Comparison of ENCODE assay signal across 18 cellular contexts in the genomic region with DNA sequence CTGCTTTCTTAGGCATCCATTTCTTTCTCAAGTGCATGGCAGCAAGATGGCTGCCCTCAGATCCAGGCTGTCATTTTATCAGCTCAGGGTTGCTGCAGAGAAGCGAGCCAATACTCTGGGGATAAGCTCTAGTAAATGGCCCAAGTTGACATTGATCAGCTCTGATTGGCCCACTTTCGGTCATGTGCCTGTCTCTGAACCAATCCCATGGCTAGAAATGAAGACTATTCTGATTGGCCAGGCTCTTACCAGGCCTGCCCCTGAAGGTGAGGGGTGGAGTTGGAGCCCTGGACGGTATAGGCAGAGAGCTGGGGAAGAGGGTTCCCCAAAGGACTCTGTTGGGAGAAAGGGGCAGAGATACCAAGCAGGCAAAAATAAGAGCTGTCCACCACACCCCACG. TPM values are rescaled to one million over a fixed set of nuclear protein-coding genes. Genes with fewer than 3 reads are reported as not detected.
A peak's percentile ranks its signal among the peaks of the same experiment; 100 is the strongest.
DNase-seq lines count a peak whose midpoint lies in the region; ATAC-seq, FAIRE-seq and TF ChIP-seq lines count a peak whose summit lies in the region.
"Had no signal": no experiment of that assay in that cellular context is flagged by ENCODE, and none has a peak within 500 bp of the region (broad histone marks: within the 10 kb centered on the region; RNA-seq: fewer than 3 reads in every experiment).

No MANE protein-coding gene starts in this region.

- H3K36me3 ChIP-seq in BE2C (no peaks in the 10 kb centered on the region), K562 (ENCODE audit: control insufficient read depth, insufficient read depth, low read length) (no peaks in the 10 kb centered on the region)
- H3K36me3 ChIP-seq: thoracic aorta had no signal

- H3K27ac ChIP-seq in K562 (ENCODE audit: extremely low read depth, low read depth, low read length) = no peak overlapping the region
- H3K27ac ChIP-seq: dorsolateral prefrontal cortex, thoracic aorta had no signal

- BruUV-seq in K562 (replicated peaks; lab: Mats Ljungman, UMichigan) = no TSS peak

- no peaks in the 10 kb centered on the region for H4K20me1 ChIP-seq in K562 (replicated peaks; ENCODE audit: control insufficient read depth, insufficient read depth, low read length)

- H3K4me3 ChIP-seq in BE2C (ENCODE audit: low read depth, low read length) (no peak overlapping the region), K562 (no peak overlapping the region)
- H3K4me3 ChIP-seq: dorsolateral prefrontal cortex, smooth muscle cell, thoracic aorta had no signal

- H3K4me2 ChIP-seq in K562 (ENCODE audit: insufficient read depth, low read length) = peak overlapping the region; percentile 17; the same call in 1 of the 2 replicates
- H3K4me2 ChIP-seq: smooth muscle cell had no signal

- WGBS in K562 (ENCODE audit: insufficient coverage, low coverage, missing lambda C conversion rate) = 0% methylated on average over 4 of the region's 4 CpGs

- H3K9me1 ChIP-seq in K562 (ENCODE audit: control insufficient read depth, insufficient read depth, low read length) = no peaks in the 10 kb centered on the region

- TF ChIP-seq RAD21 in K562 (CRISPR knock-in tag; conservative IDR thresholded peaks at IDR 0.05 in 1 of 2, IDR thresholded peaks at IDR 0.05 in 1 of 2) = no peak

- intact Hi-C loops in K562 (cut with micrococcal nuclease) = loop anchor here (5.0 to 10.0 kb wide), 2 partner anchors 254 to 277 kb away; no protein-coding TSS in a partner anchor

- H3K9me3 ChIP-seq in BE2C = no peaks in the 10 kb centered on the region; the same call in 1 of the 2 replicates
- no peaks in the 10 kb centered on the region for H3K9me3 ChIP-seq in K562 (replicated peaks; ENCODE audit: control insufficient read depth, insufficient read depth, low read depth, low read length)
- H3K9me3 ChIP-seq: thoracic aorta had no signal

- no peaks in the 10 kb centered on the region for H3K27me3 ChIP-seq in BE2C
- peaks cover 3 to 9% of the 10 kb centered on the region in 2 experiments; a peak in 3 of 5 replicates for H3K27me3 ChIP-seq in K562 (ENCODE audit: control insufficient read depth in 2 of 2, insufficient read depth in 2 of 2, low read length in 2 of 2)

- in situ Hi-C loops in K562 (cut with MboI) = loop anchor here (5.0 to 10.0 kb wide), 2 partner anchors 127 to 274 kb away; a partner anchor contains a TSS

- H3K79me2 ChIP-seq in K562 (ENCODE audit: control insufficient read depth, insufficient read depth, low read length) = no peaks in the 10 kb centered on the region

- DNase-seq in BE2C (peak; percentile 71), EL (peak; percentile 5), NCI-H69 (lab: John Stamatoyannopoulos, UW) (peak; percentile 54), K562 (ENCODE audit: extremely low read depth in 1 of 4, low spot score in 3 of 4) (peak; percentile 27 to 82 (median 70)), activated gamma-delta T cell (lab: John Stamatoyannopoulos, UW) (no peak), midbrain (lab: John Stamatoyannopoulos, UW) (no peak)
- DNase-seq: activated B cell treated with CpG ODN at 0.5 μM for 24 hours; activated T-cell treated with anti-CD3 and anti-CD28 coated beads, Interleukin-2, amount 50 U/mL, for 1 hour; CD4-positive, alpha-beta T cell; dorsolateral prefrontal cortex; immature natural killer cell; NCI-H345; SHP77 treated with DMSO at 0.1 percent for 48 hours had no signal

- TF ChIP-seq POLR2A in K562 (conservative IDR thresholded peaks at IDR 0.05) = no peak
- TF ChIP-seq POLR2A in GM18505 (IDR thresholded peaks at IDR 0.05; ENCODE audit: borderline replicate concordance, extremely low read depth, insufficient read depth, insufficient read length) = no peak

- peak overlapping the region; percentile 58 for H2AFZ ChIP-seq in K562 (ENCODE audit: low read depth, low read length)

- H3K9ac ChIP-seq in K562 (ENCODE audit: insufficient read depth in 1 of 2, low read depth in 2 of 2, low read length in 2 of 2) = no peak overlapping the region

- peak; percentile 58 for FAIRE-seq in K562 (lab: Jason Lieb, UNC)

- no peak for TF ChIP-seq CTCF in BE2C (IDR thresholded peaks at IDR 0.05; ENCODE audit: low read depth, low read length)
- no peak for TF ChIP-seq CTCF in K562 (IDR thresholded peaks at IDR 0.05 in 2 of 3, conservative IDR thresholded peaks at IDR 0.05 in 1 of 3; ENCODE audit: insufficient read depth in 2 of 3, low read depth in 1 of 3, low read length in 3 of 3)

- POLR2A ChIA-PET in K562 (lab: Yijun Ruan, JAX) = interaction anchor here (0.8 to 1.4 kb wide), 4 partner anchors 10 to 121 kb away, joined by 3 read pairs; a partner anchor contains a TSS

- TF ChIP-seq EP300 in K562 (IDR thresholded peaks at IDR 0.05; ENCODE audit: low read length) = no peak

- no peaks in the 10 kb centered on the region for H3K4me1 ChIP-seq in BE2C
- H3K4me1 ChIP-seq in K562 (replicated peaks in 1 of 2; ENCODE audit: control insufficient read depth in 2 of 2, insufficient read depth in 2 of 2, low read length in 2 of 2) = no peaks in the 10 kb centered on the region

- peak; percentile 98 for ATAC-seq in K562
- ATAC-seq in HG03108 (IDR thresholded peaks at IDR 0.05; ENCODE audit: unreplicated experiment) = no peak
- ATAC-seq in GM18505 (IDR thresholded peaks at IDR 0.05; ENCODE audit: unreplicated experiment) = no peak

- CTCF ChIA-PET in K562 (lab: Yijun Ruan, JAX; ENCODE audit: low intra/inter-chr PET ratio) = no interaction called here

TF ChIP-seq in K562, 482 proteins besides CTCF, POLR2A, EP300 and RAD21 (continues in another document):
- TF ChIP-seq, protein P1, sequence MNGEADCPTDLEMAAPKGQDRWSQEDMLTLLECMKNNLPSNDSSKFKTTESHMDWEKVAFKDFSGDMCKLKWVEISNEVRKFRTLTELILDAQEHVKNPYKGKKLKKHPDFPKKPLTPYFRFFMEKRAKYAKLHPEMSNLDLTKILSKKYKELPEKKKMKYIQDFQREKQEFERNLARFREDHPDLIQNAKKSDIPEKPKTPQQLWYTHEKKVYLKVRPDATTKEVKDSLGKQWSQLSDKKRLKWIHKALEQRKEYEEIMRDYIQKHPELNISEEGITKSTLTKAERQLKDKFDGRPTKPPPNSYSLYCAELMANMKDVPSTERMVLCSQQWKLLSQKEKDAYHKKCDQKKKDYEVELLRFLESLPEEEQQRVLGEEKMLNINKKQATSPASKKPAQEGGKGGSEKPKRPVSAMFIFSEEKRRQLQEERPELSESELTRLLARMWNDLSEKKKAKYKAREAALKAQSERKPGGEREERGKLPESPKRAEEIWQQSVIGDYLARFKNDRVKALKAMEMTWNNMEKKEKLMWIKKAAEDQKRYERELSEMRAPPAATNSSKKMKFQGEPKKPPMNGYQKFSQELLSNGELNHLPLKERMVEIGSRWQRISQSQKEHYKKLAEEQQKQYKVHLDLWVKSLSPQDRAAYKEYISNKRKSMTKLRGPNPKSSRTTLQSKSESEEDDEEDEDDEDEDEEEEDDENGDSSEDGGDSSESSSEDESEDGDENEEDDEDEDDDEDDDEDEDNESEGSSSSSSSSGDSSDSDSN (IDR thresholded peaks at IDR 0.05; ENCODE audit: borderline replicate concordance in 1 of 2, low read depth in 2 of 2, low read length in 2 of 2) = no peak
- TF ChIP-seq YY1 (IDR thresholded peaks at IDR 0.05; ENCODE audit: borderline replicate concordance in 1 of 3, control insufficient read depth in 1 of 3, extremely low read depth in 1 of 3, insufficient read depth in 3 of 3, insufficient read length in 1 of 3, insufficient replicate concordance in 2 of 3, low read depth in 1 of 3, low read length in 2 of 3) = peak in 1 of 3 experiments; percentile 68
- TF ChIP-seq, protein P2, sequence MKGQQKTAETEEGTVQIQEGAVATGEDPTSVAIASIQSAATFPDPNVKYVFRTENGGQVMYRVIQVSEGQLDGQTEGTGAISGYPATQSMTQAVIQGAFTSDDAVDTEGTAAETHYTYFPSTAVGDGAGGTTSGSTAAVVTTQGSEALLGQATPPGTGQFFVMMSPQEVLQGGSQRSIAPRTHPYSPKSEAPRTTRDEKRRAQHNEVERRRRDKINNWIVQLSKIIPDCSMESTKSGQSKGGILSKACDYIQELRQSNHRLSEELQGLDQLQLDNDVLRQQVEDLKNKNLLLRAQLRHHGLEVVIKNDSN (CRISPR knock-in tag; IDR thresholded peaks at IDR 0.05) = peak; percentile 89

RNA-seq across cellular contexts. Expression of a gene that starts 41.4 kb away (rescaled TPM):
- not detected for polyA plus RNA-seq in BE2C (2012; ENCODE audit: insufficient read depth, insufficient read length, low read depth)
- total RNA-seq in K562 (2011; cell fraction: chromatin; rRNA removed; ENCODE audit: low replicate concordance) = not detected in 2 replicates
- total RNA-seq in K562 (2011; cell fraction: nucleolus; rRNA removed) = not detected in 2 replicates
- 0.44 TPM in 1 of 2 replicates, not detected in the other for total RNA-seq in K562 (2011; cell fraction: nucleoplasm; rRNA removed)
- not detected in 2 replicates for total RNA-seq in K562 (2014; rRNA removed)
- total RNA-seq in K562 (2014; rRNA removed; fragmentation: Illumina TruSeq; extraction: Trizol) = not detected in 2 replicates
- not detected in 2 replicates for total RNA-seq in K562 (2015; rRNA removed; fragmentation: Illumina TruSeq; extraction: Trizol)
- total RNA-seq in K562 (2021) = not detected in 2 replicates
- polyA plus RNA-seq in K562 (2011; rRNA removed) = not detected in 2 replicates
- not detected in 2 replicates for polyA plus RNA-seq in K562 (2011; cell fraction: cytosol; rRNA removed)
- polyA plus RNA-seq in K562 (2011; cell fraction: nucleus; rRNA removed) = not detected in 2 replicates
- 0.01 TPM in 1 of 2 replicates, not detected in the other for polyA plus RNA-seq in K562 (2012)
- polyA plus RNA-seq in K562 (2014; fragmentation: Illumina TruSeq; extraction: Trizol) = not detected in 2 replicates
- not detected for polyA plus RNA-seq in K562 (2014; fragmentation: Nextera tagmentation; extraction: Ambion mirVana)
- not detected in 2 replicates for polyA plus RNA-seq in K562 (2014; rRNA removed)
- polyA minus RNA-seq in K562 (2011; rRNA and poly(A)+ RNA removed) = not detected in 2 replicates
- not detected in 2 replicates for polyA minus RNA-seq in K562 (2011; cell fraction: cytosol; rRNA and poly(A)+ RNA removed)
- polyA minus RNA-seq in K562 (2011; cell fraction: nucleus; rRNA and poly(A)+ RNA removed) = not detected in 2 replicates
- total RNA-seq: activated B cell treated with CpG ODN at 0.5 μM for 24 hours; CD4-positive, alpha-beta T cell; osteocyte; thoracic aorta had no signal
- polyA plus RNA-seq: immature natural killer cell had no signal

Comparison
In these comparisons a context has a peak if more than half of its experiments do, and no peak if none do; other contexts are left out.
1. DNase-seq: peak in BE2C (single experiment), EL (single experiment), NCI-H69 (single experiment) and K562 (4 of 4); none in activated gamma-delta T cell (single experiment) and midbrain (single experiment).